1 cellular context compared by ENCODE assay signal in the genomic region with DNA sequence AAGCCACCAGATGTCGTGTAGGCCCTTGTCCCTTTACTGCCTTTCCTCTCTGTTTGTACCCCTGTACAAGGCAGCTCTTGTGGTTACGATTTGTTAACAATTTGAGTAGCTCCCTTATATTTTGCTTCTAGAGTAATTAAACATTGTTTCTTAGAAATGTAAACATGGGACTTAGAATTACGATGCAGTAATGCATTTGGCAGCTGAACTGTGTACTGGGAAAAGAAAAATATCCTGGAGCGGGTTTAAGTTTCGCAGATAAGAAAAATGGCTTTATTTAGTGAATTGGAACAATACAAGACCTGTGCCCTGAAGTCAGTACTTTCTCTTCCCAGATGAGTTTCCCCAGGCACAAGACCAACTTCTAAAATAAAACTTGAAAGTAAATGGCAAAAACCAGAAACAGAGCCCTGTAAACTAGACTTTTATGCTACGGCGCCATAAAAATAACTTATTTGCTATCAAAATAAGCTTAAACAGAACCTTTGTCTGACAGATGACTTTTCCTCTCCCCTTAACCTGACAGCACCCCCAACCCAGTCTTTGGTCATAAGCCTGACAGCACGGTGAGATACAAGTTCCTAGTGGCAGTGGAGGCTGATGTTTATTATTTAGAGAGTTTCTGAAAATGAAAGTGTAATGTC.
TF ChIP-seq lines count a peak whose summit lies in the region.

No MANE protein-coding gene starts in this region.

TF ChIP-seq in HEK293, 187 proteins besides CTCF, POLR2A, EP300 and RAD21 (continued from another document):
- TF ChIP-seq ZNF707 (tag by site-specific recombination; IDR thresholded peaks at IDR 0.05) (no peak), ZNF302 (tag by site-specific recombination; IDR thresholded peaks at IDR 0.05; ENCODE audit: low read depth) (no peak), KLF10 (tag by site-specific recombination; IDR thresholded peaks at IDR 0.05) (0 out of 2 replicates have a peak, but pooled peaks have one; percentile 54), BCL11B (tag by site-specific recombination; IDR thresholded peaks at IDR 0.05; ENCODE audit: low read depth) (0 out of 2 replicates have a peak, but pooled peaks have one; percentile 47), ZNF488 (tag by site-specific recombination; IDR thresholded peaks at IDR 0.05) (no peak), SP3 (tag by site-specific recombination; IDR thresholded peaks at IDR 0.05) (no peak), SP7 (tag by site-specific recombination; IDR thresholded peaks at IDR 0.05) (peak; percentile 75), ZNF610 (tag by site-specific recombination; IDR thresholded peaks at IDR 0.05; ENCODE audit: borderline replicate concordance) (peak; percentile 43; the same call in 1 of the 2 replicates), ZNF449 (tag by site-specific recombination; IDR thresholded peaks at IDR 0.05) (peak; percentile 35; the same call in 1 of the 2 replicates)
- TF ChIP-seq, protein P1, sequence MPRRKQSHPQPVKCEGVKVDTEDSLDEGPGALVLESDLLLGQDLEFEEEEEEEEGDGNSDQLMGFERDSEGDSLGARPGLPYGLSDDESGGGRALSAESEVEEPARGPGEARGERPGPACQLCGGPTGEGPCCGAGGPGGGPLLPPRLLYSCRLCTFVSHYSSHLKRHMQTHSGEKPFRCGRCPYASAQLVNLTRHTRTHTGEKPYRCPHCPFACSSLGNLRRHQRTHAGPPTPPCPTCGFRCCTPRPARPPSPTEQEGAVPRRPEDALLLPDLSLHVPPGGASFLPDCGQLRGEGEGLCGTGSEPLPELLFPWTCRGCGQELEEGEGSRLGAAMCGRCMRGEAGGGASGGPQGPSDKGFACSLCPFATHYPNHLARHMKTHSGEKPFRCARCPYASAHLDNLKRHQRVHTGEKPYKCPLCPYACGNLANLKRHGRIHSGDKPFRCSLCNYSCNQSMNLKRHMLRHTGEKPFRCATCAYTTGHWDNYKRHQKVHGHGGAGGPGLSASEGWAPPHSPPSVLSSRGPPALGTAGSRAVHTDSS (tag by site-specific recombination; IDR thresholded peaks at IDR 0.05) = no peak
- TF ChIP-seq, protein P2, sequence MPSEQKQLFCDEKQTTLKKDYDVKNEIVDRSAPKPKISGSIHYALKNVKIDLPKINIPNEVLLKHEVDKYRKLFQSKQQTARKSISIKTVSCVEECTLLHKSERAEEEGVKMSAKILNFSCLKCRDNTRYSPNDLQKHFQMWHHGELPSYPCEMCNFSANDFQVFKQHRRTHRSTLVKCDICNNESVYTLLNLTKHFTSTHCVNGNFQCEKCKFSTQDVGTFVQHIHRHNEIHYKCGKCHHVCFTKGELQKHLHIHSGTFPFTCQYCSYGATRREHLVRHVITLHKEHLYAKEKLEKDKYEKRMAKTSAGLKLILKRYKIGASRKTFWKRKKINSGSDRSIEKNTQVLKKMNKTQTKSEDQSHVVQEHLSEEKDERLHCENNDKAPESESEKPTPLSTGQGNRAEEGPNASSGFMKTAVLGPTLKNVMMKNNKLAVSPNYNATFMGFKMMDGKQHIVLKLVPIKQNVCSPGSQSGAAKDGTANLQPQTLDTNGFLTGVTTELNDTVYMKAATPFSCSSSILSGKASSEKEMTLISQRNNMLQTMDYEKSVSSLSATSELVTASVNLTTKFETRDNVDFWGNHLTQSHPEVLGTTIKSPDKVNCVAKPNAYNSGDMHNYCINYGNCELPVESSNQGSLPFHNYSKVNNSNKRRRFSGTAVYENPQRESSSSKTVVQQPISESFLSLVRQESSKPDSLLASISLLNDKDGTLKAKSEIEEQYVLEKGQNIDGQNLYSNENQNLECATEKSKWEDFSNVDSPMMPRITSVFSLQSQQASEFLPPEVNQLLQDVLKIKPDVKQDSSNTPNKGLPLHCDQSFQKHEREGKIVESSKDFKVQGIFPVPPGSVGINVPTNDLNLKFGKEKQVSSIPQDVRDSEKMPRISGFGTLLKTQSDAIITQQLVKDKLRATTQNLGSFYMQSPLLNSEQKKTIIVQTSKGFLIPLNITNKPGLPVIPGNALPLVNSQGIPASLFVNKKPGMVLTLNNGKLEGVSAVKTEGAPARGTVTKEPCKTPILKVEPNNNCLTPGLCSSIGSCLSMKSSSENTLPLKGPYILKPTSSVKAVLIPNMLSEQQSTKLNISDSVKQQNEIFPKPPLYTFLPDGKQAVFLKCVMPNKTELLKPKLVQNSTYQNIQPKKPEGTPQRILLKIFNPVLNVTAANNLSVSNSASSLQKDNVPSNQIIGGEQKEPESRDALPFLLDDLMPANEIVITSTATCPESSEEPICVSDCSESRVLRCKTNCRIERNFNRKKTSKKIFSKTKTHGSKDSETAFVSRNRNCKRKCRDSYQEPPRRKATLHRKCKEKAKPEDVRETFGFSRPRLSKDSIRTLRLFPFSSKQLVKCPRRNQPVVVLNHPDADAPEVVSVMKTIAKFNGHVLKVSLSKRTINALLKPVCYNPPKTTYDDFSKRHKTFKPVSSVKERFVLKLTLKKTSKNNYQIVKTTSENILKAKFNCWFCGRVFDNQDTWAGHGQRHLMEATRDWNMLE (tag by site-specific recombination; conservative IDR thresholded peaks at IDR 0.05; ENCODE audit: low read depth) = 0 out of 2 replicates have a peak, but pooled peaks have one; percentile 15
- TF ChIP-seq, protein P3, sequence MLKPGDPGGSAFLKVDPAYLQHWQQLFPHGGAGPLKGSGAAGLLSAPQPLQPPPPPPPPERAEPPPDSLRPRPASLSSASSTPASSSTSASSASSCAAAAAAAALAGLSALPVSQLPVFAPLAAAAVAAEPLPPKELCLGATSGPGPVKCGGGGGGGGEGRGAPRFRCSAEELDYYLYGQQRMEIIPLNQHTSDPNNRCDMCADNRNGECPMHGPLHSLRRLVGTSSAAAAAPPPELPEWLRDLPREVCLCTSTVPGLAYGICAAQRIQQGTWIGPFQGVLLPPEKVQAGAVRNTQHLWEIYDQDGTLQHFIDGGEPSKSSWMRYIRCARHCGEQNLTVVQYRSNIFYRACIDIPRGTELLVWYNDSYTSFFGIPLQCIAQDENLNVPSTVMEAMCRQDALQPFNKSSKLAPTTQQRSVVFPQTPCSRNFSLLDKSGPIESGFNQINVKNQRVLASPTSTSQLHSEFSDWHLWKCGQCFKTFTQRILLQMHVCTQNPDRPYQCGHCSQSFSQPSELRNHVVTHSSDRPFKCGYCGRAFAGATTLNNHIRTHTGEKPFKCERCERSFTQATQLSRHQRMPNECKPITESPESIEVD (tag by site-specific recombination; IDR thresholded peaks at IDR 0.05) = peak; percentile 99
